ENCODE assay signal across 12 cellular contexts in the genomic region with DNA sequence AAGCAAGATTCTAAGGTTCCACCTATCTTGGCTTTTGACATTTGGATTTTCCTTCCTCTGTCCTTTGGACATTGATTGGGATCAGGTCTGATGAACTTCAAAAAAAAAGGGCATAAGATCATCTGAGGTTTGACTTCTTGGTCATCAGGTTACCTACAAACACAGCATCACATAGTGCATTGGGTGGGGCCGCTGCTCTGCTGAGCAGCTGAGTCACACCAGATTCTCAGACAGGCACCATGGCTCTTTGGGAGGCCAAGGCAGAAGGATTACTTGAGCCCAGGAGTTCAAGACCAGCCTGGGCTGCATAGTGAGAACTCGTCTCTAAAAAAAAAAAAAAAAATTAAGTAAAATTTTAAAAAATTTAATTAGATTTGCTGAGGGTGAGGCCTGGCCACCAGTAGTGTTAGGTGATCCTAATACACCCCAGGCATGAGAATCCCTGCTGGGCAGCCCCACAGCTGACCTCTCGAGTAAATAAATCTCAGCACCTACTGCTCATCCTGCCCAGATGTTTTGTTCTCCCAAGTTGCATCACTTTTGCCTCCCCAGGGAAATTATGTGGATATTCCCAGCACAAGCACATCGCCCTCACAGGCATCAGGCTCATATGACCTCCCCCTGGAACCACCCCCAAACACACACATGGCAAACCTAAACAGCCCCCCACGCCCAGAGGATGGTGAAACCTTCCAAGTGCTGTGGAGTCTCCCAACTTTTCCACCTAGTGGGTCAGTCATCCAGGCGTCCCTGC. TPM values are rescaled to one million over a fixed set of nuclear protein-coding genes. Genes with fewer than 3 reads are reported as not detected.
"Had no signal": no experiment of that assay in that cellular context is flagged by ENCODE, and none has a peak within 500 bp of the region (broad histone marks: within the 10 kb centered on the region; RNA-seq: fewer than 3 reads in every experiment).

No MANE protein-coding gene starts in this region.

- H3K27ac ChIP-seq: cardiac muscle cell, colonic mucosa, tibial nerve had no signal

- FAIRE-seq: small intestine had no signal

- DNase-seq: activated CD4-positive, alpha-beta memory T cell treated with anti-CD3 and anti-CD28 coated beads, Interleukin-2, amount 10 ng/mL, durations not matched to agents 7 days and 5 days; activated gamma-delta T cell treated with Interleukin-2 at 50 U/mL for 16 hours; activated naive CD8-positive, alpha-beta T cell treated with anti-CD3 and anti-CD28 coated beads, Interleukin-2, amount 10 ng/mL, durations not matched to agents 7 days and 5 days; activated T-cell treated with anti-CD3 and anti-CD28 coated beads, Interleukin-2, amount 50 U/mL, for 48 hours; colonic mucosa; effector CD4-positive, alpha-beta T cell; midbrain; naive B cell; retina; small intestine had no signal

- H3K36me3 ChIP-seq: cardiac muscle cell, colonic mucosa had no signal

- H3K4me3 ChIP-seq: cardiac muscle cell, colonic mucosa, tibial nerve had no signal

- H3K4me1 ChIP-seq: colonic mucosa had no signal

- H3K9me3 ChIP-seq: colonic mucosa had no signal

RNA-seq across cellular contexts. Expression of gene MLPH, which starts 5.3 kb away (rescaled TPM):
- total RNA-seq: activated CD4-positive, alpha-beta memory T cell treated with anti-CD3 and anti-CD28 coated beads, Interleukin-2, amount 10 ng/mL, durations not matched to agents 7 days and 5 days; activated naive CD8-positive, alpha-beta T cell treated with anti-CD3 and anti-CD28 coated beads, Interleukin-2, amount 10 ng/mL, durations not matched to agents 7 days and 5 days had no signal
